21 cellular contexts compared by ENCODE assay signal in the genomic region with DNA sequence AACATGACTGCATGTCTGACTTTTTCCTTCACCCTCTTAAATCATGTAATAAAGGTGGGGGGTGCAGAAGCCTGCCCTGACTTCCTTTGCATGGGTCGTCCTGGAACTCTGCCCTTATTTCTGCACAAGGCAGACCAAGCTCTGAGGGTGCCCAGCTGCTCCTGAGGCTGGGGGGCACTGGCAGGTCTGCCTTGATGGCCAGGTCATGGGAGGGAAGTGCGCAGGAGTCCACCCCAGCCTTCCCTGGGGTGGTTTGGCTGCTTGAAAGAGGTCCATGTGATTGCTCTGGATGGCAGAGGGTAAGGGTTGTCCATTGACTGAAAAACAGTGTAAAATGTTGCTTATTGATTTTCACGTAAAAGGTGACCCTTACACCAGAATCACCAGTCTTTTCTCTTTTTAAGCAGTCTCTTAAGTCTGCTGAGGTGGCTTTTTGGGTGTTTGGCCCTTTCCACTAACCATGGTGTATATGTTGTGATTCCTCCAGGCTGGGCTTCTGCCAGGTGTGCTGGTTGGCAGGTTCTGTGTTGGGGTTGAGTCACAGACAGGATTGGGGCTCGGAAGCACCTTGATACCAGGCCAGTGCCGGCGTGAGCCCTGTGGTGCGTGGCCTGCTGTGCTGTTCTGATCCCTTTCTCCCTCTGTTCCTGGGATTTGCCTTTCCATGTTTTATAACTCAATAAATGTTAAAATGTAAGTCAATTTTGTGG. TPM values are rescaled to one million over a fixed set of nuclear protein-coding genes. Genes with fewer than 3 reads are reported as not detected.
"Had no signal": no experiment of that assay in that cellular context is flagged by ENCODE, and none has a peak within 500 bp of the region (broad histone marks: within the 10 kb centered on the region; RNA-seq: fewer than 3 reads in every experiment).

No MANE protein-coding gene starts in this region.

- H3K9me3 ChIP-seq: gastrocnemius medialis, mucosa of descending colon, ovary, sigmoid colon, upper lobe of right lung had no signal

- ATAC-seq: activated CD8-positive, alpha-beta memory T cell treated with anti-CD3 and anti-CD28 coated beads, Interleukin-2, amount 10 ng/mL, durations not matched to agents 7 days and 5 days; activated T-helper 17 cell treated with anti-CD3 and anti-CD28 coated beads, Interleukin-2, amount 50 U/mL, for 72 hours; gastrocnemius medialis; stimulated activated memory B cell treated with anti-CD40 and anti-IgM and Interleukin-4, amounts not matched to agents 10 μg/mL and 1 μg/mL and 100 μg/mL, for 72 hours; upper lobe of right lung had no signal

- H3K27ac ChIP-seq: coronary artery, gastrocnemius medialis, ovary, sigmoid colon, upper lobe of right lung had no signal

- H3K27me3 ChIP-seq: gastrocnemius medialis, ovary, sigmoid colon, upper lobe of right lung had no signal

- H3K4me1 ChIP-seq: gastrocnemius medialis, sigmoid colon, upper lobe of right lung had no signal

- H3K4me3 ChIP-seq: coronary artery, gastrocnemius medialis, mucosa of descending colon, ovary, sigmoid colon, upper lobe of right lung had no signal

- DNase-seq: activated B cell treated with CpG ODN at 0.5 μM for 24 hours; activated CD4-positive, alpha-beta memory T cell treated with anti-CD3 and anti-CD28 coated beads for 36 hours; activated CD4-positive, alpha-beta T cell treated with anti-CD3 and anti-CD28 coated beads for 4 hours; activated CD8-positive, alpha-beta memory T cell treated with anti-CD3 and anti-CD28 coated beads, Interleukin-2, amount 10 ng/mL, durations not matched to agents 7 days and 5 days; activated naive CD4-positive, alpha-beta T cell treated with Interleukin-2 at 50 U/mL for 16 hours; activated naive CD8-positive, alpha-beta T cell treated with anti-CD3 and anti-CD28 coated beads, Interleukin-2, amount 10 ng/mL, durations not matched to agents 7 days and 5 days; activated T-cell treated with anti-CD3 and anti-CD28 coated beads, Interleukin-2, amount 50 U/mL, for 1 hour; erythroblast; gastrocnemius medialis; kidney glomerular epithelial cell; mesenchymal stem cell; mucosa of descending colon; naive B cell; ovary; sigmoid colon; stimulated activated CD4-positive, alpha-beta T cell treated with anti-CD3 and anti-CD28 coated beads, Interleukin-4, amount 100 ng/mL, for 4 hours; T-cell; upper lobe of right lung had no signal

RNA-seq across cellular contexts. Expression of a gene that starts 50.0 kb away (rescaled TPM):
- total RNA-seq: activated B cell treated with CpG ODN at 0.5 μM for 24 hours; activated CD4-positive, alpha-beta memory T cell treated with anti-CD3 and anti-CD28 coated beads for 36 hours; activated CD8-positive, alpha-beta memory T cell treated with anti-CD3 and anti-CD28 coated beads, Interleukin-2, amount 10 ng/mL, durations not matched to agents 7 days and 5 days; activated naive CD8-positive, alpha-beta T cell treated with anti-CD3 and anti-CD28 coated beads, Interleukin-2, amount 10 ng/mL, durations not matched to agents 7 days and 5 days; activated T-helper 17 cell treated with anti-CD3 and anti-CD28 coated beads, Interleukin-2, amount 50 U/mL, for 72 hours; T-cell had no signal

RNA-seq across cellular contexts. Expression of a gene that starts 58.8 kb away (rescaled TPM):
- total RNA-seq: activated B cell treated with CpG ODN at 0.5 μM for 24 hours; activated CD4-positive, alpha-beta memory T cell treated with anti-CD3 and anti-CD28 coated beads for 36 hours; activated CD8-positive, alpha-beta memory T cell treated with anti-CD3 and anti-CD28 coated beads, Interleukin-2, amount 10 ng/mL, durations not matched to agents 7 days and 5 days; activated naive CD8-positive, alpha-beta T cell treated with anti-CD3 and anti-CD28 coated beads, Interleukin-2, amount 10 ng/mL, durations not matched to agents 7 days and 5 days; activated T-helper 17 cell treated with anti-CD3 and anti-CD28 coated beads, Interleukin-2, amount 50 U/mL, for 72 hours had no signal

RNA-seq across cellular contexts. Expression of a gene that starts 58.9 kb away (rescaled TPM):
- total RNA-seq: gastrocnemius medialis had no signal
